Comparison of ENCODE assay signal across 1 cellular context in the genomic region with DNA sequence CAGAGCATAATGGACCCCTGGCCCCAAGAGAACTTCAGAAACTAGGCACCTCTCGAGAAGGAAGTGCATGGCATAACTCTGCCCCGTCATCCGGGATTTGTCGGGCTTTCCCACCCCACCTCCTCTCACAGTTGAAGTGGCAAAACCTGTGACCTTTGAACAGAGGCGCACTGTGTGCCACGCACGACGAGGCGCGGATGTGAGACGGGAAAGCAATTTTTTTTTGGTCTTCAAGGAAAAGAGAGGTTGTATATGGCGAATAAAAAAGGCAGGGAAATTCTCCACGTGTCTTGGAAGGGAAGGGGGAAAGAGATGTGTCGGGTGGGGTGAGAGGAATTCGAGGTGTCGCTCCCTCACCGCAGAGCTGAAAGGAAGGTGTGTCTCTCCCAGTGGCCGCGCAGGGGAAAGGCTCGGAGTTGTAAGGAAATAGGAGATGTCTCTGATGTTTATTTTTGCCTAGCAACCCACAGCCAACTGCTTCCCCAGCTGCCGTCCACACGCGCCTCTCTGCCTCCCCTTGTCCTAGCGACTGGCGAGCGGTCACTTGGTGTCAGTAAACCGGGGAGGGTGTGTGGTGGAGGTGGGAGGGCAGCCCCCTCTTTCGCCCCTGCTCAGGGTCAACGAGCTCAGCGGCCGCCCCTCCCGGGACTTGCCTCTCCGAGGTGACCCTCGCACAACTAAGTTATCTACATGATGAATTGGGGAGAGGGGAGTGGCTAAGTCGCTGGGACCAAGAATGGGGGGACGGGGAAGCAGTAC.
TF ChIP-seq lines count a peak whose summit lies in the region.

No MANE protein-coding gene starts in this region.

TF ChIP-seq in SK-N-SH, 30 proteins besides CTCF, POLR2A, EP300 and RAD21 (continued from another document):
- TF ChIP-seq, protein P1, sequence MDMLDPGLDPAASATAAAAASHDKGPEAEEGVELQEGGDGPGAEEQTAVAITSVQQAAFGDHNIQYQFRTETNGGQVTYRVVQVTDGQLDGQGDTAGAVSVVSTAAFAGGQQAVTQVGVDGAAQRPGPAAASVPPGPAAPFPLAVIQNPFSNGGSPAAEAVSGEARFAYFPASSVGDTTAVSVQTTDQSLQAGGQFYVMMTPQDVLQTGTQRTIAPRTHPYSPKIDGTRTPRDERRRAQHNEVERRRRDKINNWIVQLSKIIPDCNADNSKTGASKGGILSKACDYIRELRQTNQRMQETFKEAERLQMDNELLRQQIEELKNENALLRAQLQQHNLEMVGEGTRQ (IDR thresholded peaks at IDR 0.05; ENCODE audit: borderline replicate concordance, low read depth, low read length): no peak
- 0 out of 2 replicates have a peak, but pooled peaks have one; percentile 2 for TF ChIP-seq TCF12 (IDR thresholded peaks at IDR 0.05)
- TF ChIP-seq, protein P2, sequence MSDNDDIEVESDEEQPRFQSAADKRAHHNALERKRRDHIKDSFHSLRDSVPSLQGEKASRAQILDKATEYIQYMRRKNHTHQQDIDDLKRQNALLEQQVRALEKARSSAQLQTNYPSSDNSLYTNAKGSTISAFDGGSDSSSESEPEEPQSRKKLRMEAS (IDR thresholded peaks at IDR 0.05; ENCODE audit: low read depth): peak; percentile 75
- TF ChIP-seq MXI1 (IDR thresholded peaks at IDR 0.05; ENCODE audit: low read depth, low read length): peak; percentile 99
- TF ChIP-seq, protein P3, sequence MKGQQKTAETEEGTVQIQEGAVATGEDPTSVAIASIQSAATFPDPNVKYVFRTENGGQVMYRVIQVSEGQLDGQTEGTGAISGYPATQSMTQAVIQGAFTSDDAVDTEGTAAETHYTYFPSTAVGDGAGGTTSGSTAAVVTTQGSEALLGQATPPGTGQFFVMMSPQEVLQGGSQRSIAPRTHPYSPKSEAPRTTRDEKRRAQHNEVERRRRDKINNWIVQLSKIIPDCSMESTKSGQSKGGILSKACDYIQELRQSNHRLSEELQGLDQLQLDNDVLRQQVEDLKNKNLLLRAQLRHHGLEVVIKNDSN (IDR thresholded peaks at IDR 0.05; ENCODE audit: borderline replicate concordance, low read depth): no peak
- TF ChIP-seq RFX5 (IDR thresholded peaks at IDR 0.05; ENCODE audit: low read length): peak; percentile 92
